ENCODE assay signal across 15 cellular contexts in genomic region chr10:79406683-79407396, GRCh38. TPM values are rescaled to one million over a fixed set of nuclear protein-coding genes. Genes with fewer than 3 reads are reported as not detected.
DNase-seq lines count a peak whose midpoint lies in the region; ATAC-seq and TF ChIP-seq lines count a peak whose summit lies in the region.
"Had no signal": no experiment of that assay in that cellular context is flagged by ENCODE, and none has a peak within 500 bp of the region (broad histone marks: within the 10 kb centered on the region; RNA-seq: fewer than 3 reads in every experiment).

No MANE protein-coding gene starts in this region.

- peaks cover 71% of the 10 kb centered on the region for H3K4me1 Mint-ChIP-seq in brain
- H3K4me1 Mint-ChIP-seq in stimulated activated effector memory CD8-positive, alpha-beta T cell treated with anti-CD3 and anti-CD28 coated beads, Interleukin-12 subunit alpha, Interleukin-12 subunit beta, amount 100 ng/mL, for 72 hours = peaks cover 24% of the 10 kb centered on the region

- no peaks in the 10 kb centered on the region for H3K9me3 Mint-ChIP-seq in brain
- no peaks in the 10 kb centered on the region for H3K9me3 Mint-ChIP-seq in stimulated activated effector memory CD8-positive, alpha-beta T cell treated with anti-CD3 and anti-CD28 coated beads, Interleukin-12 subunit alpha, Interleukin-12 subunit beta, amount 100 ng/mL, for 72 hours
- H3K9me3 Mint-ChIP-seq: dendritic cell treated with granulocyte-macrophage colony-stimulating factor and Interleukin-4, amounts not matched to agents 40 ng/mL and 50 ng/mL, for 4 days; WTC11 had no signal

- WGBS in suprapubic skin = 61% methylated on average over 10 of the region's 13 CpGs

- H3K27ac Mint-ChIP-seq in brain = peak overlapping the region in 3 of 5 experiments; percentile 51 to 85 (median 75)
- no peak overlapping the region for H3K27ac Mint-ChIP-seq in stimulated activated effector memory CD8-positive, alpha-beta T cell treated with anti-CD3 and anti-CD28 coated beads, Interleukin-12 subunit alpha, Interleukin-12 subunit beta, amount 100 ng/mL, for 72 hours
- H3K27ac Mint-ChIP-seq: WTC11 had no signal

- intact Hi-C loops in lower lobe of right lung (cut with DNase I) = no loop called here

- no peaks in the 10 kb centered on the region for H3K36me3 Mint-ChIP-seq in brain
- H3K36me3 Mint-ChIP-seq in stimulated activated effector memory CD8-positive, alpha-beta T cell treated with anti-CD3 and anti-CD28 coated beads, Interleukin-12 subunit alpha, Interleukin-12 subunit beta, amount 100 ng/mL, for 72 hours = no peaks in the 10 kb centered on the region
- H3K36me3 Mint-ChIP-seq: WTC11 had no signal

- no peak for TF ChIP-seq POLR2A in suprapubic skin (IDR thresholded peaks at IDR 0.05)

- H3K27me3 Mint-ChIP-seq in brain = no peaks in the 10 kb centered on the region

- TF ChIP-seq EP300 in suprapubic skin (IDR thresholded peaks at IDR 0.05) = no peak

- ATAC-seq in lower lobe of right lung = no peak
- ATAC-seq in stimulated activated effector memory CD8-positive, alpha-beta T cell treated with anti-CD3 and anti-CD28 coated beads, Interleukin-12 subunit alpha, Interleukin-12 subunit beta, amount 100 ng/mL, for 72 hours = no peak
- ATAC-seq in GM21786 (IDR thresholded peaks at IDR 0.05; ENCODE audit: unreplicated experiment) = no peak
- ATAC-seq: A549, WTC11 had no signal

- TF ChIP-seq CTCF in brain (conservative IDR thresholded peaks at IDR 0.05) (no peak), lower lobe of right lung (IDR thresholded peaks at IDR 0.05) (no peak), suprapubic skin (IDR thresholded peaks at IDR 0.05) (no peak)

- H3K27me3 ChIP-seq in lower lobe of right lung (ENCODE audit: low read depth) = no peaks in the 10 kb centered on the region
- no peaks in the 10 kb centered on the region for H3K27me3 ChIP-seq in suprapubic skin

- no peak overlapping the region for H3K4me3 Mint-ChIP-seq in brain
- no peak overlapping the region for H3K4me3 Mint-ChIP-seq in stimulated activated effector memory CD8-positive, alpha-beta T cell treated with anti-CD3 and anti-CD28 coated beads, Interleukin-12 subunit alpha, Interleukin-12 subunit beta, amount 100 ng/mL, for 72 hours
- H3K4me3 Mint-ChIP-seq: dendritic cell treated with granulocyte-macrophage colony-stimulating factor and Interleukin-4, amounts not matched to agents 40 ng/mL and 50 ng/mL, for 4 days; WTC11 had no signal

- no peaks in the 10 kb centered on the region for H3K36me3 ChIP-seq in lower lobe of right lung
- H3K36me3 ChIP-seq in suprapubic skin = no peaks in the 10 kb centered on the region

- peak; percentile 34 for DNase-seq in NCI-H510A treated with DMSO at 0.1 percent for 48 hours (lab: John Stamatoyannopoulos, UW)
- no peak for DNase-seq in NCI-H510A (lab: John Stamatoyannopoulos, UW)
- DNase-seq in lower lobe of right lung = peak; percentile 34
- DNase-seq in suprapubic skin (ENCODE audit: low spot score in 2 of 2) = peak; percentile 59 to 73
- DNase-seq in HPDE6-E6E7 (ENCODE audit: extremely low spot score) = no peak
- DNase-seq in stimulated activated effector memory CD8-positive, alpha-beta T cell treated with anti-CD3 and anti-CD28 coated beads, Interleukin-12 subunit alpha, Interleukin-12 subunit beta, amount 100 ng/mL, for 72 hours (ENCODE audit: low spot score in 2 of 2) = no peak
- DNase-seq: NCI-H1105; NK-92 treated with Interleukin-12 subunit alpha and Interleukin-12 subunit beta, amount 100 ng/mL, for 24 hours; substantia nigra; SW 1271 had no signal

- H3K9me3 ChIP-seq in lower lobe of right lung = no peaks in the 10 kb centered on the region
- H3K9me3 ChIP-seq in suprapubic skin = no peaks in the 10 kb centered on the region
- H3K9me3 ChIP-seq: A549 had no signal

- H3K4me3 ChIP-seq in lower lobe of right lung = no peak overlapping the region
- no peak overlapping the region for H3K4me3 ChIP-seq in suprapubic skin
- H3K4me3 ChIP-seq: A549 had no signal

- peak overlapping the region; percentile 8 for H3K27ac ChIP-seq in lower lobe of right lung
- peak overlapping the region; percentile 28 for H3K27ac ChIP-seq in suprapubic skin
- H3K27ac ChIP-seq: A549 had no signal

- H3K4me1 ChIP-seq in lower lobe of right lung = peaks cover 92% of the 10 kb centered on the region
- H3K4me1 ChIP-seq in suprapubic skin = peaks cover 57% of the 10 kb centered on the region
- H3K4me1 ChIP-seq: A549 had no signal

RNA-seq across cellular contexts. Expression of gene ZCCHC24, which starts 38.6 kb away (rescaled TPM):
- polyA plus RNA-seq in brain (ENCODE audit: insufficient read depth, low read depth, low replicate concordance) = 38.1 TPM
- total RNA-seq in lower lobe of right lung (34.7 TPM), suprapubic skin (10 to 100 TPM in 2 of 4 donors, 1 to 10 TPM in 2; 8.9 to 17.3 (median 12.8) TPM)

RNA-seq across cellular contexts. Expression of gene PPIF, which starts 59.6 kb away (rescaled TPM):
- 142 TPM for polyA plus RNA-seq in brain (ENCODE audit: insufficient read depth, low read depth, low replicate concordance)
- total RNA-seq in lower lobe of right lung (28.5 TPM), suprapubic skin (10 to 100 TPM; 41.0 to 92.8 (median 71.1) TPM)

Comparison
In these comparisons a context has a peak if more than half of its experiments do, and no peak if none do; other contexts are left out.
1. DNase-seq: peak in NCI-H510A treated with DMSO at 0.1 percent for 48 hours (single experiment), lower lobe of right lung (single experiment) and suprapubic skin (2 of 2); none in NCI-H510A (single experiment), HPDE6-E6E7 (single experiment) and stimulated activated effector memory CD8-positive, alpha-beta T cell treated with anti-CD3 and anti-CD28 coated beads, Interleukin-12 subunit alpha, Interleukin-12 subunit beta, amount 100 ng/mL, for 72 hours (0 of 2).